In the genomic region with DNA sequence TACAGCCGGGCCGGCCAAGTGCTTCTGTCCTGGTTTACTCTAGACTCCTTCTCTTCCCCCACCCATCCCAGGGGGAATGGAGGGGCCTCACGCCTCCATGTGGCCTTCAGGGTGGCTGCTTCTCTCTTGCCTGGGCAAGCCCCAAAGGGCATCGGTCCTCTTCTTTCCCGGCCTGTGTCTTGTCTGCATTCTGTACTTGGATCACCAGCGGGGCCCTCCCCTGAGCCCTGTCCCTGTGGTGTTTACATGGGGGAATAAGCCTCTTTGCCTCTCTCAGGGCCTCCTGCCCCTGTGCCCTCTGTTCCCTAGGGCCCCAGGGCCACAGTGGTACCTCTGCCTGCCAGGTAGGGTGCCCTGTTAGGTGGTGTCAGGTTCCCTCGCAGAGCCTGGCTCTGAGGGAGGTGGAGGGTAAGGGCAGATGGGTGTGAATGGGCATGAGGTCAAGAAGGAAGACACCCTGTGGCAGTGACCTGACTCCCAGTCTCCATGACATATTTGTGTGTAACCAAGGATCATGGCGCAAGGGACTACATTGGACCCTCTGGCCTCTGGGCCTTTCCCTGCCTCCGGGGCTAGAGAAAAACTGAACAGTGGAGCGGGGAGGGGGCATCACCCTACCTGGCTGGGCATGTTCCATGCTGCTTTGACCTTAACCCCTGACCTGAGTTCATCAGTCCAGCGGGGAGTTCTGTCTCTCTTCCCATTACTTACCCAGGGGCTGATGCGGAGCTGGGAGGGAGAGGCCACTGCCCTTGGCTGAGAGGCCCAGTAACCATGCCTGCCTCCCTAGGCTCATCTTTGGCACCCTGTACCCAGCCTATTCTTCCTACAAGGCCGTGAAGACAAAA, we compare ENCODE assay signal across 1 cellular context.
TF ChIP-seq lines count a peak whose summit lies in the region.

No MANE protein-coding gene starts in this region.

TF ChIP-seq in IMR-90, 13 proteins besides CTCF, POLR2A, EP300 and RAD21:
- no peak for TF ChIP-seq FOS (IDR thresholded peaks at IDR 0.05; ENCODE audit: low read depth, low read length)
- no peak for TF ChIP-seq BHLHE40 (IDR thresholded peaks at IDR 0.05; ENCODE audit: low read depth, low read length)
- TF ChIP-seq MXI1 (IDR thresholded peaks at IDR 0.05; ENCODE audit: borderline replicate concordance, low read depth, low read length) = no peak
- TF ChIP-seq, protein P1, sequence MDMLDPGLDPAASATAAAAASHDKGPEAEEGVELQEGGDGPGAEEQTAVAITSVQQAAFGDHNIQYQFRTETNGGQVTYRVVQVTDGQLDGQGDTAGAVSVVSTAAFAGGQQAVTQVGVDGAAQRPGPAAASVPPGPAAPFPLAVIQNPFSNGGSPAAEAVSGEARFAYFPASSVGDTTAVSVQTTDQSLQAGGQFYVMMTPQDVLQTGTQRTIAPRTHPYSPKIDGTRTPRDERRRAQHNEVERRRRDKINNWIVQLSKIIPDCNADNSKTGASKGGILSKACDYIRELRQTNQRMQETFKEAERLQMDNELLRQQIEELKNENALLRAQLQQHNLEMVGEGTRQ (IDR thresholded peaks at IDR 0.05; ENCODE audit: low read depth, low read length) = no peak
- TF ChIP-seq SMC3 (IDR thresholded peaks at IDR 0.05; ENCODE audit: low read depth, low read length) = no peak
- TF ChIP-seq MAFK (IDR thresholded peaks at IDR 0.05; ENCODE audit: low read depth, low read length) = no peak
- TF ChIP-seq RCOR1 (IDR thresholded peaks at IDR 0.05; ENCODE audit: insufficient replicate concordance, low read length) = no peak
- no peak for TF ChIP-seq MAZ (IDR thresholded peaks at IDR 0.05; ENCODE audit: borderline replicate concordance, low read depth, low read length)
- TF ChIP-seq, protein P2, sequence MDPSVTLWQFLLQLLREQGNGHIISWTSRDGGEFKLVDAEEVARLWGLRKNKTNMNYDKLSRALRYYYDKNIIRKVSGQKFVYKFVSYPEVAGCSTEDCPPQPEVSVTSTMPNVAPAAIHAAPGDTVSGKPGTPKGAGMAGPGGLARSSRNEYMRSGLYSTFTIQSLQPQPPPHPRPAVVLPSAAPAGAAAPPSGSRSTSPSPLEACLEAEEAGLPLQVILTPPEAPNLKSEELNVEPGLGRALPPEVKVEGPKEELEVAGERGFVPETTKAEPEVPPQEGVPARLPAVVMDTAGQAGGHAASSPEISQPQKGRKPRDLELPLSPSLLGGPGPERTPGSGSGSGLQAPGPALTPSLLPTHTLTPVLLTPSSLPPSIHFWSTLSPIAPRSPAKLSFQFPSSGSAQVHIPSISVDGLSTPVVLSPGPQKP (IDR thresholded peaks at IDR 0.05; ENCODE audit: borderline replicate concordance, low read depth, low read length) = no peak
- TF ChIP-seq CHD1 (IDR thresholded peaks at IDR 0.05; ENCODE audit: low read depth, low read length) = no peak
- no peak for TF ChIP-seq CEBPB (IDR thresholded peaks at IDR 0.05; ENCODE audit: low read depth, low read length)
- TF ChIP-seq NFE2L2 (IDR thresholded peaks at IDR 0.05; ENCODE audit: low read depth, low read length) = no peak
- no peak for TF ChIP-seq RFX5 (IDR thresholded peaks at IDR 0.05; ENCODE audit: low read depth, low read length)
